18 cellular contexts compared by ENCODE assay signal in genomic region chr4:145083891-145084640, GRCh38. TPM values are rescaled to one million over a fixed set of nuclear protein-coding genes. Genes with fewer than 3 reads are reported as not detected.
DNase-seq lines count a peak whose midpoint lies in the region; ATAC-seq and TF ChIP-seq lines count a peak whose summit lies in the region.
"Had no signal": no experiment of that assay in that cellular context is flagged by ENCODE, and none has a peak within 500 bp of the region (broad histone marks: within the 10 kb centered on the region; RNA-seq: fewer than 3 reads in every experiment).

No MANE protein-coding gene starts in this region.

- no peak for DNase-seq in activated CD4-positive, alpha-beta T cell treated with anti-CD3 and anti-CD28 coated beads, Interleukin-2, amount 10 ng/mL, durations not matched to agents 24 days and 14 days
- DNase-seq in activated CD4-positive, alpha-beta T cell treated with anti-CD3 and anti-CD28 coated beads, Interleukin-2, amount 10 ng/mL, durations not matched to agents 7 days and 5 days = no peak
- DNase-seq in RWPE2 (ENCODE audit: low spot score) (no peak), choroid plexus epithelial cell (ENCODE audit: low read depth) (peak; percentile 59), non-pigmented ciliary epithelial cell (ENCODE audit: low read depth) (peak; percentile 60), adrenal gland (no peak), MV-4-11 (lab: John Stamatoyannopoulos, UW) (no peak)
- no peak for DNase-seq in activated T-helper 2 cell treated with anti-CD3 and anti-CD28 coated beads, Interferon-gamma antibody, Interleukin-2, Interleukin-4, amounts not matched to agents 10 μg/mL and 5 μg/mL and 100 μg/mL, durations not matched to agents 14 hours and 24 hours and 36 hours (ENCODE audit: low spot score)
- DNase-seq: activated B cell treated with CpG ODN at 0.5 μM for 24 hours; activated CD8-positive, alpha-beta memory T cell treated with anti-CD3 and anti-CD28 coated beads, Interleukin-2, amount 50 U/mL, for 48 hours; activated naive CD8-positive, alpha-beta T cell treated with anti-CD3 and anti-CD28 coated beads, Interleukin-2, amount 10 ng/mL, durations not matched to agents 7 days and 5 days; DMS79 treated with DMSO at 0.1 percent for 48 hours; NCI-H2107; nucleus accumbens; Peyer's patch; stimulated activated CD4-positive, alpha-beta T cell treated with anti-CD3 and anti-CD28 coated beads, Interleukin-4, amount 100 ng/mL, for 4 hours; SW 1271 had no signal

- intact Hi-C loops in activated CD4-positive, alpha-beta T cell treated with anti-CD3 and anti-CD28 coated beads, Interleukin-2, amount 10 ng/mL, durations not matched to agents 24 days and 14 days (cut with micrococcal nuclease) = no loop called here
- intact Hi-C loops in activated T-helper 2 cell treated with anti-CD3 and anti-CD28 coated beads, Interferon-gamma antibody, Interleukin-2, Interleukin-4, amounts not matched to agents 10 μg/mL and 5 μg/mL and 100 μg/mL, durations not matched to agents 14 hours and 24 hours and 36 hours (cut with micrococcal nuclease) = no loop called here
- intact Hi-C loops in adrenal gland (cut with DNase I) = no loop called here

- TF ChIP-seq POLR2A in adrenal gland (IDR thresholded peaks at IDR 0.05) = no peak

- no peak overlapping the region for H3K4me3 Mint-ChIP-seq in activated CD4-positive, alpha-beta T cell treated with anti-CD3 and anti-CD28 coated beads, Interleukin-2, amount 10 ng/mL, durations not matched to agents 24 days and 14 days
- no peak overlapping the region for H3K4me3 Mint-ChIP-seq in activated CD4-positive, alpha-beta T cell treated with anti-CD3 and anti-CD28 coated beads, Interleukin-2, amount 10 ng/mL, durations not matched to agents 7 days and 5 days
- H3K4me3 Mint-ChIP-seq in activated T-helper 2 cell treated with anti-CD3 and anti-CD28 coated beads, Interferon-gamma antibody, Interleukin-2, Interleukin-4, amounts not matched to agents 10 μg/mL and 5 μg/mL and 100 μg/mL, durations not matched to agents 14 hours and 24 hours and 36 hours (ENCODE audit: low read depth) = no peak overlapping the region
- H3K4me3 Mint-ChIP-seq: activated B cell treated with CpG ODN at 0.5 μM for 24 hours; activated naive CD8-positive, alpha-beta T cell treated with anti-CD3 and anti-CD28 coated beads, Interleukin-2, amount 10 ng/mL, durations not matched to agents 7 days and 5 days; CD14-positive monocyte had no signal

- TF ChIP-seq CTCF in RWPE2 (IDR thresholded peaks at IDR 0.05; ENCODE audit: poor library complexity, severe bottlenecking) (no peak), choroid plexus epithelial cell (conservative IDR thresholded peaks at IDR 0.05; ENCODE audit: low read depth, low read length) (no peak), adrenal gland (IDR thresholded peaks at IDR 0.05) (no peak)

- H3K27me3 ChIP-seq in RWPE2 (ENCODE audit: insufficient read depth, poor library complexity, severe bottlenecking) (no peaks in the 10 kb centered on the region), adrenal gland (no peaks in the 10 kb centered on the region)
- H3K27me3 ChIP-seq: Peyer's patch had no signal

- peaks cover 12% of the 10 kb centered on the region for H3K4me1 Mint-ChIP-seq in activated CD4-positive, alpha-beta T cell treated with anti-CD3 and anti-CD28 coated beads, Interleukin-2, amount 10 ng/mL, durations not matched to agents 24 days and 14 days
- peaks cover 15% of the 10 kb centered on the region for H3K4me1 Mint-ChIP-seq in activated CD4-positive, alpha-beta T cell treated with anti-CD3 and anti-CD28 coated beads, Interleukin-2, amount 10 ng/mL, durations not matched to agents 7 days and 5 days
- H3K4me1 Mint-ChIP-seq in activated T-helper 2 cell treated with anti-CD3 and anti-CD28 coated beads, Interferon-gamma antibody, Interleukin-2, Interleukin-4, amounts not matched to agents 10 μg/mL and 5 μg/mL and 100 μg/mL, durations not matched to agents 14 hours and 24 hours and 36 hours (ENCODE audit: low read depth) = peaks cover 22% of the 10 kb centered on the region

- H3K36me3 ChIP-seq in RWPE2 (ENCODE audit: low read depth) (peaks cover 57% of the 10 kb centered on the region), adrenal gland (replicated peaks in 1 of 2) (peaks cover 0 to 4% of the 10 kb centered on the region in 2 donors)

- H3K4me3 ChIP-seq in RWPE2 (ENCODE audit: severe bottlenecking) = no peak overlapping the region
- no peak overlapping the region for H3K4me3 ChIP-seq in choroid plexus epithelial cell (ENCODE audit: low read depth, low read length)
- no peak overlapping the region for H3K4me3 ChIP-seq in adrenal gland
- H3K4me3 ChIP-seq: Peyer's patch had no signal

- H3K36me3 Mint-ChIP-seq in activated CD4-positive, alpha-beta T cell treated with anti-CD3 and anti-CD28 coated beads, Interleukin-2, amount 10 ng/mL, durations not matched to agents 24 days and 14 days (ENCODE audit: low read depth) = peaks cover 44% of the 10 kb centered on the region
- H3K36me3 Mint-ChIP-seq in activated CD4-positive, alpha-beta T cell treated with anti-CD3 and anti-CD28 coated beads, Interleukin-2, amount 10 ng/mL, durations not matched to agents 7 days and 5 days (ENCODE audit: low read depth) = peaks cover 33% of the 10 kb centered on the region
- peaks cover 59% of the 10 kb centered on the region for H3K36me3 Mint-ChIP-seq in activated T-helper 2 cell treated with anti-CD3 and anti-CD28 coated beads, Interferon-gamma antibody, Interleukin-2, Interleukin-4, amounts not matched to agents 10 μg/mL and 5 μg/mL and 100 μg/mL, durations not matched to agents 14 hours and 24 hours and 36 hours (ENCODE audit: low read depth)

- H3K9me3 ChIP-seq in RWPE2 (ENCODE audit: severe bottlenecking) = no peaks in the 10 kb centered on the region
- peaks cover 0 to 5% (median 0%) of the 10 kb centered on the region in 3 donors for H3K9me3 ChIP-seq in adrenal gland (replicated peaks in 1 of 3)
- H3K9me3 ChIP-seq: Peyer's patch had no signal

- H3K27me3 Mint-ChIP-seq in activated CD4-positive, alpha-beta T cell treated with anti-CD3 and anti-CD28 coated beads, Interleukin-2, amount 10 ng/mL, durations not matched to agents 24 days and 14 days = no peaks in the 10 kb centered on the region
- H3K27me3 Mint-ChIP-seq in activated CD4-positive, alpha-beta T cell treated with anti-CD3 and anti-CD28 coated beads, Interleukin-2, amount 10 ng/mL, durations not matched to agents 7 days and 5 days = no peaks in the 10 kb centered on the region
- H3K27me3 Mint-ChIP-seq in activated T-helper 2 cell treated with anti-CD3 and anti-CD28 coated beads, Interferon-gamma antibody, Interleukin-2, Interleukin-4, amounts not matched to agents 10 μg/mL and 5 μg/mL and 100 μg/mL, durations not matched to agents 14 hours and 24 hours and 36 hours (ENCODE audit: low read depth) = no peaks in the 10 kb centered on the region
- H3K27me3 Mint-ChIP-seq: activated B cell treated with CpG ODN at 0.5 μM for 24 hours; activated naive CD8-positive, alpha-beta T cell treated with anti-CD3 and anti-CD28 coated beads, Interleukin-2, amount 10 ng/mL, durations not matched to agents 7 days and 5 days had no signal

- H3K4me1 ChIP-seq in RWPE2 (ENCODE audit: insufficient read depth, poor library complexity, severe bottlenecking) = no peaks in the 10 kb centered on the region
- no peaks in the 10 kb centered on the region for H3K4me1 ChIP-seq in adrenal gland (replicated peaks in 1 of 2)
- H3K4me1 ChIP-seq: Peyer's patch had no signal

- H3K27ac ChIP-seq in RWPE2 (ENCODE audit: poor library complexity, severe bottlenecking) (peak overlapping the region; percentile 27), adrenal gland (no peak overlapping the region)
- H3K27ac ChIP-seq: Peyer's patch had no signal

- WGBS in adrenal gland, 4 donors = 97 to 100% (median 98%) methylated on average over 1 of the region's 1 CpG

- POLR2A ChIA-PET in activated CD4-positive, alpha-beta T cell treated with anti-CD3 and anti-CD28 coated beads, Interleukin-2, amount 10 ng/mL, durations not matched to agents 7 days and 5 days (lab: Charles Lee) = interaction anchor here (0.6 to 0.7 kb wide), 3 partner anchors 433 to 855 kb away, joined by 3 to 9 read pairs (median 5); partner anchors contain the start of gene ZNF827

- CTCF ChIA-PET in activated CD4-positive, alpha-beta T cell treated with anti-CD3 and anti-CD28 coated beads, Interleukin-2, amount 10 ng/mL, durations not matched to agents 7 days and 5 days (lab: Charles Lee) = interaction anchor here (0.8 to 1.8 kb wide), 3 partner anchors 9 to 14 kb away, joined by 4 to 5 read pairs (median 4); partner anchors contain the start of genes ABCE1 and ANAPC10

- peak; percentile 73 for ATAC-seq in RWPE2 (ENCODE audit: low read depth)

- no peaks in the 10 kb centered on the region for H3K9me3 Mint-ChIP-seq in activated CD4-positive, alpha-beta T cell treated with anti-CD3 and anti-CD28 coated beads, Interleukin-2, amount 10 ng/mL, durations not matched to agents 24 days and 14 days
- H3K9me3 Mint-ChIP-seq in activated CD4-positive, alpha-beta T cell treated with anti-CD3 and anti-CD28 coated beads, Interleukin-2, amount 10 ng/mL, durations not matched to agents 7 days and 5 days = no peaks in the 10 kb centered on the region
- no peaks in the 10 kb centered on the region for H3K9me3 Mint-ChIP-seq in activated T-helper 2 cell treated with anti-CD3 and anti-CD28 coated beads, Interferon-gamma antibody, Interleukin-2, Interleukin-4, amounts not matched to agents 10 μg/mL and 5 μg/mL and 100 μg/mL, durations not matched to agents 14 hours and 24 hours and 36 hours
- H3K9me3 Mint-ChIP-seq: activated B cell treated with CpG ODN at 0.5 μM for 24 hours; activated naive CD8-positive, alpha-beta T cell treated with anti-CD3 and anti-CD28 coated beads, Interleukin-2, amount 10 ng/mL, durations not matched to agents 7 days and 5 days had no signal

- H3K27ac Mint-ChIP-seq in activated CD4-positive, alpha-beta T cell treated with anti-CD3 and anti-CD28 coated beads, Interleukin-2, amount 10 ng/mL, durations not matched to agents 24 days and 14 days = peak overlapping the region; percentile 18
- no peak overlapping the region for H3K27ac Mint-ChIP-seq in activated CD4-positive, alpha-beta T cell treated with anti-CD3 and anti-CD28 coated beads, Interleukin-2, amount 10 ng/mL, durations not matched to agents 7 days and 5 days
- no peak overlapping the region for H3K27ac Mint-ChIP-seq in activated T-helper 2 cell treated with anti-CD3 and anti-CD28 coated beads, Interferon-gamma antibody, Interleukin-2, Interleukin-4, amounts not matched to agents 10 μg/mL and 5 μg/mL and 100 μg/mL, durations not matched to agents 14 hours and 24 hours and 36 hours
- H3K27ac Mint-ChIP-seq: activated B cell treated with CpG ODN at 0.5 μM for 24 hours; activated naive CD8-positive, alpha-beta T cell treated with anti-CD3 and anti-CD28 coated beads, Interleukin-2, amount 10 ng/mL, durations not matched to agents 7 days and 5 days; CD14-positive monocyte had no signal

RNA-seq across cellular contexts. Expression of gene ANAPC10, which starts 13.9 kb away (rescaled TPM):
- 26.7 and 30.4 TPM in 2 replicates for total RNA-seq in activated CD4-positive, alpha-beta T cell treated with anti-CD3 and anti-CD28 coated beads, Interleukin-2, amount 10 ng/mL, durations not matched to agents 24 days and 14 days
- total RNA-seq in activated CD4-positive, alpha-beta T cell treated with anti-CD3 and anti-CD28 coated beads, Interleukin-2, amount 10 ng/mL, durations not matched to agents 7 days and 5 days = 10 to 100 TPM; 23.5 to 25.4 TPM
- total RNA-seq in activated T-helper 2 cell treated with anti-CD3 and anti-CD28 coated beads, Interferon-gamma antibody, Interleukin-2, Interleukin-4, amounts not matched to agents 10 μg/mL and 5 μg/mL and 100 μg/mL, durations not matched to agents 14 hours and 24 hours and 36 hours = 28.0 and 29.4 TPM in 2 replicates
- total RNA-seq in adrenal gland = 10 to 100 TPM; 15.6 to 51.6 (median 19.7) TPM
- polyA plus RNA-seq in adrenal gland = 10 to 100 TPM; 11.8 to 40.3 (median 13.0) TPM

RNA-seq across cellular contexts. Expression of gene ABCE1, which starts 14.0 kb away (rescaled TPM):
- 191 and 194 TPM in 2 replicates for total RNA-seq in activated CD4-positive, alpha-beta T cell treated with anti-CD3 and anti-CD28 coated beads, Interleukin-2, amount 10 ng/mL, durations not matched to agents 24 days and 14 days
- 10 to 100 TPM; 62.1 to 72.3 TPM for total RNA-seq in activated CD4-positive, alpha-beta T cell treated with anti-CD3 and anti-CD28 coated beads, Interleukin-2, amount 10 ng/mL, durations not matched to agents 7 days and 5 days
- 162 and 173 TPM in 2 replicates for total RNA-seq in activated T-helper 2 cell treated with anti-CD3 and anti-CD28 coated beads, Interferon-gamma antibody, Interleukin-2, Interleukin-4, amounts not matched to agents 10 μg/mL and 5 μg/mL and 100 μg/mL, durations not matched to agents 14 hours and 24 hours and 36 hours
- total RNA-seq in adrenal gland = 10 to 100 TPM; 29.6 to 66.8 (median 50.6) TPM
- polyA plus RNA-seq in adrenal gland = 10 to 100 TPM; 14.9 to 72.5 (median 15.8) TPM

Comparison
In these comparisons a context has a peak if more than half of its experiments do, and no peak if none do; other contexts are left out.
1. DNase-seq: peak in choroid plexus epithelial cell (single experiment) and non-pigmented ciliary epithelial cell (single experiment); none in activated CD4-positive, alpha-beta T cell treated with anti-CD3 and anti-CD28 coated beads, Interleukin-2, amount 10 ng/mL, durations not matched to agents 24 days and 14 days (single experiment), activated CD4-positive, alpha-beta T cell treated with anti-CD3 and anti-CD28 coated beads, Interleukin-2, amount 10 ng/mL, durations not matched to agents 7 days and 5 days (single experiment), RWPE2 (single experiment), activated T-helper 2 cell treated with anti-CD3 and anti-CD28 coated beads, Interferon-gamma antibody, Interleukin-2, Interleukin-4, amounts not matched to agents 10 μg/mL and 5 μg/mL and 100 μg/mL, durations not matched to agents 14 hours and 24 hours and 36 hours (single experiment), adrenal gland (0 of 7) and MV-4-11 (single experiment).